Comparison of ENCODE assay signal across 15 cellular contexts in the genomic region with DNA sequence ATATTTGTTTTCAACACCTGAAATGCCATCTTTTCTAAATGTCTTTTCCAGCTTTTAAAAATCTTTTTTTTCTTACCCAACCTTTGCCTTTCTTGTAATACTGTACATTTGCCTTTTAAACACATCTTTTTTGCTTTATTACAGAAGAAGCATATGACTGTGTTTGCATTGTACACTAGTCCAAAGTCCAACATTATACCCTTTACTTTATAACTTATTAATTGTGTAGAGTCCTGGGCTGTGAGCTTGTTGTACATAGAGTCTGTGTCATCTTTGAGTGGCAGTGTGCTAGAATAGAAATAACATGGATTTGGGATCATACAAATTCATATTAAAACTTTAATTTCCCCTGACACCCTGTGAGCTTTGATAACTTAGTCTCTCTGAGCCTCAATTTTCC. TPM values are rescaled to one million over a fixed set of nuclear protein-coding genes. Genes with fewer than 3 reads are reported as not detected.
A peak's percentile ranks its signal among the peaks of the same experiment; 100 is the strongest.
DNase-seq lines count a peak whose midpoint lies in the region; ATAC-seq, FAIRE-seq and TF ChIP-seq lines count a peak whose summit lies in the region.
"Had no signal": no experiment of that assay in that cellular context is flagged by ENCODE, and none has a peak within 500 bp of the region (broad histone marks: within the 10 kb centered on the region; RNA-seq: fewer than 3 reads in every experiment).

No MANE protein-coding gene starts in this region.

- no peaks in the 10 kb centered on the region for H3K9me1 ChIP-seq in endothelial cell of umbilical vein (replicated peaks; ENCODE audit: control insufficient read depth, extremely low read depth, insufficient read depth, low read length)

- H3K27ac Mint-ChIP-seq in activated T-cell treated with anti-CD3 and anti-CD28 coated beads, Interleukin-2, amount 50 U/mL, for 72 hours = peak overlapping the region; percentile 2
- H3K27ac Mint-ChIP-seq: CD8-positive, alpha-beta T cell; HFFc6 had no signal

- no peaks in the 10 kb centered on the region for H3K36me3 ChIP-seq in endothelial cell of umbilical vein (ENCODE audit: control insufficient read depth in 2 of 2, extremely low read depth in 1 of 2, insufficient read depth in 2 of 2, low read length in 2 of 2)
- no peaks in the 10 kb centered on the region for H3K36me3 ChIP-seq in pancreas
- H3K36me3 ChIP-seq: BE2C had no signal

- H3K4me1 ChIP-seq in endothelial cell of umbilical vein (ENCODE audit: control insufficient read depth, extremely low read depth, insufficient read depth, low read length) = peaks cover 41% of the 10 kb centered on the region
- peaks cover 10 to 18% (median 16%) of the 10 kb centered on the region in 3 donors for H3K4me1 ChIP-seq in pancreas
- H3K4me1 ChIP-seq: BE2C had no signal

- DNase-seq in activated T-cell treated with anti-CD3 and anti-CD28 coated beads, Interleukin-2, amount 50 U/mL, for 72 hours = no peak
- no peak for DNase-seq in activated T-cell treated with anti-CD3 and anti-CD28 coated beads, Interleukin-2, amount 50 U/mL, for 48 hours
- DNase-seq in endothelial cell of umbilical vein (ENCODE audit: low read depth, low spot score) (peak; percentile 8), pancreas (no peak), SIG-M5 treated with dmso at 0.1 percent for 504 hours (lab: John Stamatoyannopoulos, UW; ENCODE audit: unreplicated experiment) (no peak), CD1c-positive myeloid dendritic cell (ENCODE audit: extremely low spot score) (no peak), SIG-M5 (lab: John Stamatoyannopoulos, UW) (no peak)
- DNase-seq: 8988T; BE2C; CD8-positive, alpha-beta T cell; COR-L47; HCEC 1CT; HFFc6 had no signal

- H2AFZ ChIP-seq in endothelial cell of umbilical vein (ENCODE audit: low read depth, low read length) = no peak overlapping the region

- intact Hi-C loops in endothelial cell of umbilical vein (cut with micrococcal nuclease) = no loop called here
- intact Hi-C loops in pancreas (cut with DNase I) = no loop called here

- no peak overlapping the region for H3K9ac ChIP-seq in endothelial cell of umbilical vein (replicated peaks; ENCODE audit: extremely low read depth, insufficient read depth, low read length)

- H3K4me2 ChIP-seq in endothelial cell of umbilical vein (ENCODE audit: insufficient read depth, low read length) = no peak overlapping the region

- H3K27ac ChIP-seq in endothelial cell of umbilical vein (ENCODE audit: insufficient read depth, low read depth, low read length) = no peak overlapping the region
- peak overlapping the region in 1 of 4 donors; percentile 26 for H3K27ac ChIP-seq in pancreas
- H3K27ac ChIP-seq: C4-2B had no signal

- no peak overlapping the region for H3K4me3 Mint-ChIP-seq in activated T-cell treated with anti-CD3 and anti-CD28 coated beads, Interleukin-2, amount 50 U/mL, for 72 hours
- H3K4me3 Mint-ChIP-seq: CD8-positive, alpha-beta T cell; HFFc6 had no signal

- dilution Hi-C loops in endothelial cell of umbilical vein (cut with MboI; ENCODE audit: extremely low pct_ligation_motif_present, low sequenced_read_pairs) = no loop called here

- no peak for TF ChIP-seq POLR2A in endothelial cell of umbilical vein (IDR thresholded peaks at IDR 0.05; ENCODE audit: low read depth, low read length)

- no peaks in the 10 kb centered on the region for H3K79me2 ChIP-seq in endothelial cell of umbilical vein (ENCODE audit: control insufficient read depth, insufficient read depth, low read length)

- CTCF ChIA-PET in endothelial cell of umbilical vein (lab: Charles Lee) = interaction anchor here (0.8 to 2.0 kb wide), 2 partner anchors 9 to 691 kb away, joined by 4 to 15 read pairs; no protein-coding TSS in a partner anchor

- H3K9me3 Mint-ChIP-seq in activated T-cell treated with anti-CD3 and anti-CD28 coated beads, Interleukin-2, amount 50 U/mL, for 72 hours = no peaks in the 10 kb centered on the region
- H3K9me3 Mint-ChIP-seq: CD8-positive, alpha-beta T cell; HFFc6 had no signal

- H3K27me3 Mint-ChIP-seq in activated T-cell treated with anti-CD3 and anti-CD28 coated beads, Interleukin-2, amount 50 U/mL, for 72 hours (ENCODE audit: low read depth) = no peaks in the 10 kb centered on the region

- POLR2A ChIA-PET in endothelial cell of umbilical vein (lab: Charles Lee) = no interaction called here

- no peaks in the 10 kb centered on the region for H3K27me3 ChIP-seq in endothelial cell of umbilical vein (ENCODE audit: control insufficient read depth in 2 of 2, insufficient read depth in 2 of 2, low read length in 2 of 2)
- H3K27me3 ChIP-seq in pancreas = no peaks in the 10 kb centered on the region
- H3K27me3 ChIP-seq: BE2C had no signal

- no peaks in the 10 kb centered on the region for H3K36me3 Mint-ChIP-seq in activated T-cell treated with anti-CD3 and anti-CD28 coated beads, Interleukin-2, amount 50 U/mL, for 72 hours (ENCODE audit: insufficient read depth in 2 of 2)

- no peak for FAIRE-seq in endothelial cell of umbilical vein (lab: Jason Lieb, UNC)
- FAIRE-seq in pancreas (lab: Jason Lieb, UNC) = no peak

- no TSS peak for BruUV-seq in endothelial cell of umbilical vein (replicated peaks; lab: Mats Ljungman, UMichigan)

- TF ChIP-seq CTCF in endothelial cell of umbilical vein (IDR thresholded peaks at IDR 0.05; ENCODE audit: extremely low read depth in 1 of 2, insufficient read depth in 1 of 2, low read depth in 1 of 2, low read length in 2 of 2) = no peak
- no peak for TF ChIP-seq CTCF in pancreas (IDR thresholded peaks at IDR 0.05)

- no peaks in the 10 kb centered on the region for H3K4me1 Mint-ChIP-seq in activated T-cell treated with anti-CD3 and anti-CD28 coated beads, Interleukin-2, amount 50 U/mL, for 72 hours (ENCODE audit: low read depth)

- H3K4me3 ChIP-seq in endothelial cell of umbilical vein (replicated peaks in 1 of 3; ENCODE audit: insufficient read depth in 1 of 3, low read depth in 1 of 3, low read length in 3 of 3) = no peak overlapping the region
- H3K4me3 ChIP-seq in pancreas = no peak overlapping the region

- H3K9me3 ChIP-seq in endothelial cell of umbilical vein (replicated peaks; ENCODE audit: control insufficient read depth, insufficient read depth, low read length) = no peaks in the 10 kb centered on the region
- no peaks in the 10 kb centered on the region for H3K9me3 ChIP-seq in pancreas
- H3K9me3 ChIP-seq: BE2C had no signal

- no peak for ATAC-seq in activated T-cell treated with anti-CD3 and anti-CD28 coated beads, Interleukin-2, amount 50 U/mL, for 72 hours (replicated peaks in 1 of 2)
- peak; percentile 42 for ATAC-seq in GM18861 (IDR thresholded peaks at IDR 0.05; ENCODE audit: unreplicated experiment)
- peak in 3 of 4 donors; percentile 42 to 80 (median 66) for ATAC-seq in pancreas
- ATAC-seq: CD8-positive, alpha-beta T cell had no signal

- no peaks in the 10 kb centered on the region for H4K20me1 ChIP-seq in endothelial cell of umbilical vein (replicated peaks; ENCODE audit: control insufficient read depth, extremely low read depth, insufficient read depth, low read length)

TF ChIP-seq in endothelial cell of umbilical vein, 7 proteins besides CTCF, POLR2A, EP300 and RAD21:
- TF ChIP-seq FOS (IDR thresholded peaks at IDR 0.05; ENCODE audit: borderline replicate concordance, insufficient read depth, low read length) = no peak

RNA-seq across cellular contexts. Expression of gene CWC27, which starts 23.7 kb away (rescaled TPM):
- 10 to 100 TPM; 37.5 to 39.1 TPM for total RNA-seq in activated T-cell treated with anti-CD3 and anti-CD28 coated beads, Interleukin-2, amount 50 U/mL, for 72 hours
- total RNA-seq in endothelial cell of umbilical vein (23.8 and 25.2 TPM in 2 replicates), pancreas (10 to 100 TPM in 1 of 6 donors, 1 to 10 TPM in 5; 3.7 to 13.3 (median 7.0) TPM)
- polyA plus RNA-seq in endothelial cell of umbilical vein (7.4 and 11.9 TPM in 2 replicates), pancreas (1 to 10 TPM; 5.5 to 8.9 TPM)
- polyA plus RNA-seq in endothelial cell of umbilical vein (2011; cell fraction: cytosol; rRNA removed) = 14.4 and 16.4 TPM in 2 replicates
- 9.3 and 15.8 TPM in 2 replicates for polyA plus RNA-seq in endothelial cell of umbilical vein (2011; cell fraction: nucleus; rRNA removed)
- 22.8 and 29.3 TPM in 2 replicates for polyA plus RNA-seq in endothelial cell of umbilical vein (2012)
- 23.6 and 24.0 TPM in 2 replicates for polyA minus RNA-seq in endothelial cell of umbilical vein
- polyA minus RNA-seq in endothelial cell of umbilical vein (2011; cell fraction: cytosol; rRNA and poly(A)+ RNA removed) = 12.8 TPM
- 38.0 and 47.6 TPM in 2 replicates for polyA minus RNA-seq in endothelial cell of umbilical vein (2011; cell fraction: nucleus; rRNA and poly(A)+ RNA removed)

RNA-seq across cellular contexts. Expression of gene SREK1IP1, which starts 24.0 kb away (rescaled TPM):
- 10 to 100 TPM; 22.9 to 28.7 TPM for total RNA-seq in activated T-cell treated with anti-CD3 and anti-CD28 coated beads, Interleukin-2, amount 50 U/mL, for 72 hours
- total RNA-seq in endothelial cell of umbilical vein (17.8 and 23.5 TPM in 2 replicates), pancreas (10 to 100 TPM in 3 of 6 donors, 1 to 10 TPM in 3; 9.2 to 13.6 (median 10.2) TPM)
- polyA plus RNA-seq in endothelial cell of umbilical vein (2.6 and 6.3 TPM in 2 replicates), pancreas (10 to 100 TPM in 1 of 2 donors, 1 to 10 TPM in 1; 9.8 to 17.8 TPM)
- 3.4 and 4.9 TPM in 2 replicates for polyA plus RNA-seq in endothelial cell of umbilical vein (2011; cell fraction: cytosol; rRNA removed)
- 3.1 and 3.9 TPM in 2 replicates for polyA plus RNA-seq in endothelial cell of umbilical vein (2011; cell fraction: nucleus; rRNA removed)
- 9.9 and 13.2 TPM in 2 replicates for polyA plus RNA-seq in endothelial cell of umbilical vein (2012)
- 4.5 and 5.6 TPM in 2 replicates for polyA minus RNA-seq in endothelial cell of umbilical vein
- 9.3 TPM for polyA minus RNA-seq in endothelial cell of umbilical vein (2011; cell fraction: cytosol; rRNA and poly(A)+ RNA removed)
- 7.0 and 7.1 TPM in 2 replicates for polyA minus RNA-seq in endothelial cell of umbilical vein (2011; cell fraction: nucleus; rRNA and poly(A)+ RNA removed)

Comparison
In these comparisons a context has a peak if more than half of its experiments do, and no peak if none do; other contexts are left out.
1. ATAC-seq: peak in GM18861 (single experiment) and pancreas (3 of 4); none in activated T-cell treated with anti-CD3 and anti-CD28 coated beads, Interleukin-2, amount 50 U/mL, for 72 hours (0 of 2).